9 cellular contexts compared by ENCODE assay signal in the genomic region with DNA sequence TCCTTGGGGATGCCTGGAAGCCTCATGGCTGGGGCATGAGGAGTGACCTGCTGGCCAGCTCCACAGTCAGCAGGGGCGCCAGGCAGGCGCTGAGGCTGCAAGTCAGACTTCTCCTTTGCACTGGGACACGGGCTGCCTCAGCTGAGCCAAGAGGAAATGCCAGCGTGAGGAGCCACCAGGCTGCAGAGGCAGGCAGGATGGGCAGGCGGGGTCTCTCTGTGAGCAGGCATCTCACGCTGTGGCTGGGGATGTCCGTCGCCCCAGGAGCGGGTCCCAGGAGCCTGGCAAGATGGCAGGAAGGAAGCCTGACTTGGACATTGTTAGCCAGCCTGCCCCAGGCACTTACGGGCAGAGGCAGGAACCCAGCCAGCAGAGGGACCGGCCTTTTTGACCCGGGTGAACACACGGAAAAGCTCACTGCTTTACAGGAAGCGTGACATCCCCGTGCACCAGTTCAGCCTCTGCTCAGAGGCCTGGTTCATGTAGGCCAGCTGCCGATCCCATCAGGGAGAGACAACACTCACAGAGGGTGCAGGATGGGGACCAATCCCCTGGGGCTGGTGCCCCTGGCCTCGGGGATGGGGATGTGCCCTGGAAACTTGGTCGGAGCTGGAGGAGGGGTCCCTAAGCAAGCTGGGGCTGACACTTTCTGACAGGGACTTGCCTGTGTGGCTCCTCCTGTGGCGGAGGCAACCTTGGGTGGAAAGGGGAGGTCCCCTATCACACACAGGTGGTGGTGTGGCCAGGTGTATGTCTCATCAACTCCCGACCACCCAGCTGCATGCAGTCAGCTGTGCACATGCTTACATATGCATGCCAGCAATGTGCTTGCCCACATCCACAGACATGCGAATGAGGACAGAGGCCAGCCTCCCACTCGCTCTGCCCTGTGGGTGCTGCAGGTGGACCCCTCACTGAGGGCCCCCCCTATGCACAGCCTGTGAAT. TPM values are rescaled to one million over a fixed set of nuclear protein-coding genes. Genes with fewer than 3 reads are reported as not detected.
DNase-seq lines count a peak whose midpoint lies in the region; ATAC-seq and TF ChIP-seq lines count a peak whose summit lies in the region.
"Had no signal": no experiment of that assay in that cellular context is flagged by ENCODE, and none has a peak within 500 bp of the region (broad histone marks: within the 10 kb centered on the region; RNA-seq: fewer than 3 reads in every experiment).

No MANE protein-coding gene starts in this region.

- no peaks in the 10 kb centered on the region for H3K9me2 ChIP-seq in PC-3 (replicated peaks; ENCODE audit: low read length)

- H3K4me3 ChIP-seq in Caco-2 (ENCODE audit: low read depth, low read length) (no peak overlapping the region), PC-3 (ENCODE audit: low read length) (no peak overlapping the region), esophagus (ENCODE audit: low read depth in 1 of 2, low read length in 2 of 2) (no peak overlapping the region)

- no peaks in the 10 kb centered on the region; the same call in 1 of the 2 replicates for H3K36me3 ChIP-seq in Caco-2 (ENCODE audit: control insufficient read depth, insufficient read depth, low read length)
- H3K36me3 ChIP-seq in PC-3 (ENCODE audit: low read depth, low read length) = no peaks in the 10 kb centered on the region
- H3K36me3 ChIP-seq in esophagus (ENCODE audit: control insufficient read depth in 2 of 2, insufficient read depth in 2 of 2, low read length in 1 of 2) = no peaks in the 10 kb centered on the region

- peaks cover 23% of the 10 kb centered on the region for H3K4me1 Mint-ChIP-seq in Caco-2 (ENCODE audit: low read depth, unreplicated experiment)
- H3K4me1 Mint-ChIP-seq in activated T-helper 2 cell treated with anti-CD3 and anti-CD28 coated beads, Interferon-gamma antibody, Interleukin-2, Interleukin-4, amounts not matched to agents 10 μg/mL and 5 μg/mL and 100 μg/mL, durations not matched to agents 14 hours and 24 hours and 36 hours (ENCODE audit: low read depth) = peaks cover 2% of the 10 kb centered on the region

- no peak overlapping the region for H3K27ac ChIP-seq in PC-3 (ENCODE audit: low read length)
- peak overlapping the region; percentile 21 to 26 for H3K27ac ChIP-seq in esophagus (ENCODE audit: low read depth in 2 of 2, low read length in 1 of 2)

- intact Hi-C loops in Caco-2 (cut with micrococcal nuclease; ENCODE audit: unreplicated experiment) = no loop called here
- intact Hi-C loops in PC-3 (cut with micrococcal nuclease) = no loop called here
- intact Hi-C loops in posterior vena cava (cut with DNase I) = no loop called here
- intact Hi-C loops in activated T-helper 2 cell treated with anti-CD3 and anti-CD28 coated beads, Interferon-gamma antibody, Interleukin-2, Interleukin-4, amounts not matched to agents 10 μg/mL and 5 μg/mL and 100 μg/mL, durations not matched to agents 14 hours and 24 hours and 36 hours (cut with micrococcal nuclease) = no loop called here

- H3K27me3 Mint-ChIP-seq in Caco-2 (ENCODE audit: insufficient read depth, unreplicated experiment) = no peaks in the 10 kb centered on the region
- no peaks in the 10 kb centered on the region for H3K27me3 Mint-ChIP-seq in activated T-helper 2 cell treated with anti-CD3 and anti-CD28 coated beads, Interferon-gamma antibody, Interleukin-2, Interleukin-4, amounts not matched to agents 10 μg/mL and 5 μg/mL and 100 μg/mL, durations not matched to agents 14 hours and 24 hours and 36 hours (ENCODE audit: low read depth)

- H3K27me3 ChIP-seq in Caco-2 (replicated peaks; ENCODE audit: control insufficient read depth, insufficient read depth, low read length) = no peaks in the 10 kb centered on the region
- no peaks in the 10 kb centered on the region for H3K27me3 ChIP-seq in PC-3 (ENCODE audit: low read length)
- no peaks in the 10 kb centered on the region for H3K27me3 ChIP-seq in esophagus (ENCODE audit: control insufficient read depth in 1 of 2, insufficient read depth in 2 of 2, low read length in 2 of 2)

- no peak overlapping the region for H3K9ac ChIP-seq in PC-3 (ENCODE audit: low read length)

- H3K4me1 ChIP-seq in Caco-2 (peaks cover 40% of the 10 kb centered on the region), PC-3 (ENCODE audit: insufficient read depth, low read length) (peaks cover 18% of the 10 kb centered on the region), esophagus (ENCODE audit: control insufficient read depth in 2 of 2, insufficient read depth in 2 of 2, low read length in 1 of 2) (peaks cover 8 to 28% of the 10 kb centered on the region in 2 donors)

- H3K79me2 ChIP-seq in PC-3 (ENCODE audit: low read length) = peaks cover 20% of the 10 kb centered on the region

- 37 to 47% methylated on average over 22 of the region's 22 CpGs for WGBS in esophagus, 2 donors

- peak; percentile 47 for ATAC-seq in PC-3
- ATAC-seq in GM19023 (IDR thresholded peaks at IDR 0.05; ENCODE audit: unreplicated experiment) = no peak

- H3K9me3 ChIP-seq in Caco-2 (no peaks in the 10 kb centered on the region), PC-3 (ENCODE audit: low read length) (no peaks in the 10 kb centered on the region), esophagus (ENCODE audit: control insufficient read depth in 2 of 2, insufficient read depth in 1 of 2, low read depth in 1 of 2, low read length in 1 of 2) (peaks cover 0 to 2% of the 10 kb centered on the region in 2 donors)

- H3K36me3 Mint-ChIP-seq in Caco-2 (ENCODE audit: insufficient read depth, unreplicated experiment) = peaks cover 40% of the 10 kb centered on the region
- peaks cover 22% of the 10 kb centered on the region for H3K36me3 Mint-ChIP-seq in activated T-helper 2 cell treated with anti-CD3 and anti-CD28 coated beads, Interferon-gamma antibody, Interleukin-2, Interleukin-4, amounts not matched to agents 10 μg/mL and 5 μg/mL and 100 μg/mL, durations not matched to agents 14 hours and 24 hours and 36 hours (ENCODE audit: low read depth)

- no peaks in the 10 kb centered on the region for H3F3A ChIP-seq in PC-3 (ENCODE audit: low read length, unreplicated experiment)

- H4K20me1 ChIP-seq in PC-3 (ENCODE audit: low read length) = 0 out of 2 replicates have a peak, but pooled peaks cover 3% of the 10 kb centered on the region

- no peak overlapping the region for H3K4me3 Mint-ChIP-seq in Caco-2 (ENCODE audit: unreplicated experiment)
- H3K4me3 Mint-ChIP-seq in activated T-helper 2 cell treated with anti-CD3 and anti-CD28 coated beads, Interferon-gamma antibody, Interleukin-2, Interleukin-4, amounts not matched to agents 10 μg/mL and 5 μg/mL and 100 μg/mL, durations not matched to agents 14 hours and 24 hours and 36 hours (ENCODE audit: low read depth) = no peak overlapping the region

- CTCF ChIA-PET in Caco-2 (lab: Charles Lee) = no interaction called here
- CTCF ChIA-PET in PC-3 (lab: Charles Lee) = no interaction called here

- no peak overlapping the region for H3K4me2 ChIP-seq in PC-3 (ENCODE audit: low read length)

- no peaks in the 10 kb centered on the region for H3K9me3 Mint-ChIP-seq in Caco-2 (ENCODE audit: unreplicated experiment)
- H3K9me3 Mint-ChIP-seq in activated T-helper 2 cell treated with anti-CD3 and anti-CD28 coated beads, Interferon-gamma antibody, Interleukin-2, Interleukin-4, amounts not matched to agents 10 μg/mL and 5 μg/mL and 100 μg/mL, durations not matched to agents 14 hours and 24 hours and 36 hours = peaks cover 7% of the 10 kb centered on the region

- POLR2A ChIA-PET in Caco-2 (lab: Charles Lee) (no interaction called here), PC-3 (lab: Charles Lee; ENCODE audit: unreplicated experiment) (no interaction called here)

- BruUV-seq in Caco-2 (replicated peaks; lab: Mats Ljungman, UMichigan) (no TSS peak), PC-3 (replicated peaks; lab: Mats Ljungman, UMichigan) (no TSS peak)

- DNase-seq in Caco-2 (no peak), PC-3 (peak; percentile 15), posterior vena cava (ENCODE audit: low spot score) (peak; percentile 91), COLO829 (ENCODE audit: low spot score) (no peak), germinal center (ENCODE audit: low spot score) (no peak)
- no peak for DNase-seq in activated T-helper 2 cell treated with anti-CD3 and anti-CD28 coated beads, Interferon-gamma antibody, Interleukin-2, Interleukin-4, amounts not matched to agents 10 μg/mL and 5 μg/mL and 100 μg/mL, durations not matched to agents 14 hours and 24 hours and 36 hours (ENCODE audit: low spot score)
- DNase-seq: occipital lobe had no signal

- no peak overlapping the region for H2AFZ ChIP-seq in PC-3 (ENCODE audit: low read length)

- no peak for TF ChIP-seq CTCF in Caco-2 (IDR thresholded peaks at IDR 0.05; ENCODE audit: insufficient read depth in 1 of 2, low read depth in 1 of 2, low read length in 1 of 2, severe bottlenecking in 1 of 2, unreplicated experiment in 1 of 2)
- no peak for TF ChIP-seq CTCF in PC-3 (conservative IDR thresholded peaks at IDR 0.05; ENCODE audit: low read depth, low read length)

- peak overlapping the region; percentile 64 for H3K27ac Mint-ChIP-seq in Caco-2 (ENCODE audit: unreplicated experiment)
- H3K27ac Mint-ChIP-seq in activated T-helper 2 cell treated with anti-CD3 and anti-CD28 coated beads, Interferon-gamma antibody, Interleukin-2, Interleukin-4, amounts not matched to agents 10 μg/mL and 5 μg/mL and 100 μg/mL, durations not matched to agents 14 hours and 24 hours and 36 hours = no peak overlapping the region

RNA-seq across cellular contexts. Expression of gene GNB1L, which starts 10.0 kb away (rescaled TPM):
- total RNA-seq in Caco-2 (2022) (13.4 and 15.8 TPM in 2 replicates), PC-3 (2014; rRNA removed) (27.0 and 28.8 TPM in 2 replicates), posterior vena cava (1 to 10 TPM; 3.6 to 3.9 TPM)
- 1 to 10 TPM; 4.7 to 6.6 TPM for polyA plus RNA-seq in esophagus
- total RNA-seq in activated T-helper 2 cell treated with anti-CD3 and anti-CD28 coated beads, Interferon-gamma antibody, Interleukin-2, Interleukin-4, amounts not matched to agents 10 μg/mL and 5 μg/mL and 100 μg/mL, durations not matched to agents 14 hours and 24 hours and 36 hours = 14.7 and 17.7 TPM in 2 replicates

RNA-seq across cellular contexts. Expression of gene RTL10, which starts 10.0 kb away (rescaled TPM):
- total RNA-seq in Caco-2 (2022) (27.5 and 29.7 TPM in 2 replicates), PC-3 (2014; rRNA removed) (7.8 and 12.2 TPM in 2 replicates), posterior vena cava (1 to 10 TPM; 7.6 to 8.6 TPM)
- polyA plus RNA-seq in esophagus = 10 to 100 TPM in 1 of 2 donors, 1 to 10 TPM in 1; 8.1 to 13.8 TPM
- 16.6 and 19.0 TPM in 2 replicates for total RNA-seq in activated T-helper 2 cell treated with anti-CD3 and anti-CD28 coated beads, Interferon-gamma antibody, Interleukin-2, Interleukin-4, amounts not matched to agents 10 μg/mL and 5 μg/mL and 100 μg/mL, durations not matched to agents 14 hours and 24 hours and 36 hours

Comparison
In these comparisons a context has a peak if more than half of its experiments do, and no peak if none do; other contexts are left out.
1. DNase-seq: peak in PC-3 (single experiment) and posterior vena cava (single experiment); none in Caco-2 (0 of 2), activated T-helper 2 cell treated with anti-CD3 and anti-CD28 coated beads, Interferon-gamma antibody, Interleukin-2, Interleukin-4, amounts not matched to agents 10 μg/mL and 5 μg/mL and 100 μg/mL, durations not matched to agents 14 hours and 24 hours and 36 hours (single experiment), COLO829 (single experiment) and germinal center (single experiment).